Comparison of ENCODE assay signal across 1 cellular context in genomic region chr1:221157026-221157761, GRCh38.
TF ChIP-seq lines count a peak whose summit lies in the region.

No MANE protein-coding gene starts in this region.

TF ChIP-seq in WTC11, 78 proteins besides CTCF, POLR2A, EP300 and RAD21 (continued from another document):
- TF ChIP-seq USF1 (CRISPR knock-in tag; IDR thresholded peaks at IDR 0.05): no peak
- TF ChIP-seq GABPB1 (CRISPR knock-in tag; IDR thresholded peaks at IDR 0.05): no peak
- no peak for TF ChIP-seq HMGXB4 (CRISPR knock-in tag; IDR thresholded peaks at IDR 0.05)
- TF ChIP-seq EMX1 (CRISPR knock-in tag; IDR thresholded peaks at IDR 0.05): no peak
TF ChIP-seq in WTC11: peak in this region for 0.
